Comparison of ENCODE assay signal across 28 cellular contexts in the genomic region with DNA sequence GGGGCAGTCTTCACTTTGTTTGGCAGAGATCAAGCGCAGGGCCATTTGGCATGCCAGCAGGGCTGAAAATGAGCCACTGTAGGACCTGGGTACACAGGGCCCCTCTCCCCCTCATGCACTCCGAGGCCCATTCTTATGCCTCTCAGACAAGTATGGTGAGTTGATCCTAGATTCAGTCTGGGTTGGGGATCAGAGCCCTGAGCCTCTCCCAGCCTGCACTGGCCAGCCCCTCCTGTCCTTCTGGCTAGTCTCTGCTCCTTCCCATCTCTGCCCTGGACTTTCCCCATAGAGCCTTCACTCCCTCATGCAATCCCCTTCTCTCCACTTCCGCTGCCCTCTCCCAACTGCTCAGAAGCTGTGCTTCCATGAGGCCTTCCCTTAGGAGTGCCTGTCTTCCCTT. TPM values are rescaled to one million over a fixed set of nuclear protein-coding genes. Genes with fewer than 3 reads are reported as not detected.
DNase-seq lines count a peak whose midpoint lies in the region; ATAC-seq and TF ChIP-seq lines count a peak whose summit lies in the region.
"Had no signal": no experiment of that assay in that cellular context is flagged by ENCODE, and none has a peak within 500 bp of the region (broad histone marks: within the 10 kb centered on the region; RNA-seq: fewer than 3 reads in every experiment).

No MANE protein-coding gene starts in this region.

- no peak for DNase-seq in natural killer cell treated with Interleukin-12 subunit alpha and Interleukin-12 subunit beta and Interleukin-15 and Interleukin-18, amount 100 ng/mL, for 72 hours (ENCODE audit: low spot score)
- no peak for DNase-seq in natural killer cell
- DNase-seq in activated T-helper 1 cell treated with anti-CD3 and anti-CD28 coated beads, Interleukin-12 subunit alpha, Interleukin-12 subunit beta, Interleukin-2, Interleukin-4 antibody, amounts not matched to agents 30 ng/mL and 10 ng/mL and 1 ng/mL, durations not matched to agents 14 hours and 24 hours and 36 hours (ENCODE audit: low spot score) = no peak
- DNase-seq in memory B cell (ENCODE audit: low spot score in 2 of 2) = no peak
- no peak for DNase-seq in SIG-M5 treated with dmso at 0.1 percent for 504 hours (lab: John Stamatoyannopoulos, UW; ENCODE audit: unreplicated experiment)
- no peak for DNase-seq in NCI-H1436 (lab: John Stamatoyannopoulos, UW)
- no peak for DNase-seq in medulla oblongata (ENCODE audit: extremely low spot score)
- DNase-seq in NCI-H2107 treated with DMSO at 0.1 percent for 48 hours (lab: John Stamatoyannopoulos, UW; ENCODE audit: unreplicated experiment) = no peak
- DNase-seq: activated T-cell treated with anti-CD3 and anti-CD28 coated beads, Interleukin-2, amount 50 U/mL, for 1 hour; brain microvascular endothelial cell; C1 segment of cervical spinal cord; DMS 273 treated with DMSO at 0.1 percent for 48 hours; foreskin melanocyte; H9; left cardiac atrium; mammary epithelial cell; NCI-H1048; NCI-H2029; NCI-H345; NCI-H748 treated with DMSO at 0.1 percent for 48 hours; T1000 had no signal

- TF ChIP-seq CTCF in natural killer cell (IDR thresholded peaks at IDR 0.05) = no peak

- H3K36me3 Mint-ChIP-seq in natural killer cell treated with Interleukin-12 subunit alpha and Interleukin-12 subunit beta and Interleukin-15 and Interleukin-18, amount 100 ng/mL, for 72 hours = no peaks in the 10 kb centered on the region
- no peaks in the 10 kb centered on the region for H3K36me3 Mint-ChIP-seq in natural killer cell
- no peaks in the 10 kb centered on the region for H3K36me3 Mint-ChIP-seq in activated T-helper 1 cell treated with anti-CD3 and anti-CD28 coated beads, Interleukin-12 subunit alpha, Interleukin-12 subunit beta, Interleukin-2, Interleukin-4 antibody, amounts not matched to agents 30 ng/mL and 10 ng/mL and 1 ng/mL, durations not matched to agents 14 hours and 24 hours and 36 hours (ENCODE audit: low read depth)
- H3K36me3 Mint-ChIP-seq in memory B cell = no peaks in the 10 kb centered on the region

- peak overlapping the region; percentile 1 for H3K4me3 Mint-ChIP-seq in natural killer cell treated with Interleukin-12 subunit alpha and Interleukin-12 subunit beta and Interleukin-15 and Interleukin-18, amount 100 ng/mL, for 72 hours
- no peak overlapping the region for H3K4me3 Mint-ChIP-seq in natural killer cell
- no peak overlapping the region for H3K4me3 Mint-ChIP-seq in activated T-helper 1 cell treated with anti-CD3 and anti-CD28 coated beads, Interleukin-12 subunit alpha, Interleukin-12 subunit beta, Interleukin-2, Interleukin-4 antibody, amounts not matched to agents 30 ng/mL and 10 ng/mL and 1 ng/mL, durations not matched to agents 14 hours and 24 hours and 36 hours
- peak overlapping the region; percentile 27 for H3K4me3 Mint-ChIP-seq in memory B cell
- H3K4me3 Mint-ChIP-seq: H9 had no signal

- H3K9me3 Mint-ChIP-seq in natural killer cell treated with Interleukin-12 subunit alpha and Interleukin-12 subunit beta and Interleukin-15 and Interleukin-18, amount 100 ng/mL, for 72 hours = no peaks in the 10 kb centered on the region
- H3K9me3 Mint-ChIP-seq in natural killer cell = no peaks in the 10 kb centered on the region
- H3K9me3 Mint-ChIP-seq in activated T-helper 1 cell treated with anti-CD3 and anti-CD28 coated beads, Interleukin-12 subunit alpha, Interleukin-12 subunit beta, Interleukin-2, Interleukin-4 antibody, amounts not matched to agents 30 ng/mL and 10 ng/mL and 1 ng/mL, durations not matched to agents 14 hours and 24 hours and 36 hours = no peaks in the 10 kb centered on the region
- no peaks in the 10 kb centered on the region for H3K9me3 Mint-ChIP-seq in memory B cell
- H3K9me3 Mint-ChIP-seq: H9 had no signal

- ATAC-seq in natural killer cell treated with Interleukin-12 subunit alpha and Interleukin-12 subunit beta and Interleukin-15 and Interleukin-18, amount 100 ng/mL, for 72 hours = no peak
- ATAC-seq in natural killer cell (no peak), memory B cell (ENCODE audit: low read depth) (no peak)
- ATAC-seq: esophagus mucosa, HepG2, SK-N-SH treated with all-trans-retinoic acid at 6 μM for 48 hours had no signal

- H3K27me3 Mint-ChIP-seq in natural killer cell treated with Interleukin-12 subunit alpha and Interleukin-12 subunit beta and Interleukin-15 and Interleukin-18, amount 100 ng/mL, for 72 hours = peaks cover 0 to 4% of the 10 kb centered on the region in 2 donors
- H3K27me3 Mint-ChIP-seq in natural killer cell (ENCODE audit: low read depth in 2 of 2) (peaks cover 0 to 15% of the 10 kb centered on the region in 2 donors), memory B cell (no peaks in the 10 kb centered on the region)
- H3K27me3 Mint-ChIP-seq in activated T-helper 1 cell treated with anti-CD3 and anti-CD28 coated beads, Interleukin-12 subunit alpha, Interleukin-12 subunit beta, Interleukin-2, Interleukin-4 antibody, amounts not matched to agents 30 ng/mL and 10 ng/mL and 1 ng/mL, durations not matched to agents 14 hours and 24 hours and 36 hours (ENCODE audit: insufficient read depth) = peaks cover 3% of the 10 kb centered on the region

- peak overlapping the region; percentile 51 to 80 for H3K27ac Mint-ChIP-seq in natural killer cell treated with Interleukin-12 subunit alpha and Interleukin-12 subunit beta and Interleukin-15 and Interleukin-18, amount 100 ng/mL, for 72 hours
- H3K27ac Mint-ChIP-seq in natural killer cell (peak overlapping the region in 1 of 2 donors; percentile 44), memory B cell (peak overlapping the region; percentile 94)
- H3K27ac Mint-ChIP-seq in activated T-helper 1 cell treated with anti-CD3 and anti-CD28 coated beads, Interleukin-12 subunit alpha, Interleukin-12 subunit beta, Interleukin-2, Interleukin-4 antibody, amounts not matched to agents 30 ng/mL and 10 ng/mL and 1 ng/mL, durations not matched to agents 14 hours and 24 hours and 36 hours = peak overlapping the region; percentile 64

- peaks cover 49 to 64% of the 10 kb centered on the region in 2 donors for H3K4me1 Mint-ChIP-seq in natural killer cell treated with Interleukin-12 subunit alpha and Interleukin-12 subunit beta and Interleukin-15 and Interleukin-18, amount 100 ng/mL, for 72 hours (ENCODE audit: low read depth in 2 of 2)
- H3K4me1 Mint-ChIP-seq in natural killer cell (peaks cover 9% of the 10 kb centered on the region in 2 donors), memory B cell (peaks cover 28% of the 10 kb centered on the region)
- peaks cover 86% of the 10 kb centered on the region for H3K4me1 Mint-ChIP-seq in activated T-helper 1 cell treated with anti-CD3 and anti-CD28 coated beads, Interleukin-12 subunit alpha, Interleukin-12 subunit beta, Interleukin-2, Interleukin-4 antibody, amounts not matched to agents 30 ng/mL and 10 ng/mL and 1 ng/mL, durations not matched to agents 14 hours and 24 hours and 36 hours (ENCODE audit: low read depth)

- intact Hi-C loops in natural killer cell (cut with micrococcal nuclease) = no loop called here
- intact Hi-C loops in activated T-helper 1 cell treated with anti-CD3 and anti-CD28 coated beads, Interleukin-12 subunit alpha, Interleukin-12 subunit beta, Interleukin-2, Interleukin-4 antibody, amounts not matched to agents 30 ng/mL and 10 ng/mL and 1 ng/mL, durations not matched to agents 14 hours and 24 hours and 36 hours (cut with micrococcal nuclease) = no loop called here

RNA-seq across cellular contexts. Expression of gene SMARCE1, which starts 31.0 kb away (rescaled TPM):
- total RNA-seq in natural killer cell treated with Interleukin-12 subunit alpha and Interleukin-12 subunit beta and Interleukin-15 and Interleukin-18, amount 100 ng/mL, for 72 hours = 10 to 100 TPM; 76.2 to 94.6 TPM
- total RNA-seq in natural killer cell = 100 to 1,000 TPM in 2 of 3 donors, 10 to 100 TPM in 1; 87.8 to 102 (median 101) TPM
- total RNA-seq in activated T-helper 1 cell treated with anti-CD3 and anti-CD28 coated beads, Interleukin-12 subunit alpha, Interleukin-12 subunit beta, Interleukin-2, Interleukin-4 antibody, amounts not matched to agents 30 ng/mL and 10 ng/mL and 1 ng/mL, durations not matched to agents 14 hours and 24 hours and 36 hours = 125 and 132 TPM in 2 replicates

RNA-seq across cellular contexts. Expression of gene KRT222, which starts 48.4 kb away (rescaled TPM):
- not detected for total RNA-seq in natural killer cell treated with Interleukin-12 subunit alpha and Interleukin-12 subunit beta and Interleukin-15 and Interleukin-18, amount 100 ng/mL, for 72 hours
- total RNA-seq in natural killer cell = not detected
- total RNA-seq in activated T-helper 1 cell treated with anti-CD3 and anti-CD28 coated beads, Interleukin-12 subunit alpha, Interleukin-12 subunit beta, Interleukin-2, Interleukin-4 antibody, amounts not matched to agents 30 ng/mL and 10 ng/mL and 1 ng/mL, durations not matched to agents 14 hours and 24 hours and 36 hours = not detected in 2 replicates
- total RNA-seq: HepG2, LHCN-M2, vagina had no signal

RNA-seq across cellular contexts. Expression of gene CCR7, which starts 51.3 kb away (rescaled TPM):
- 10 to 100 TPM; 65.7 to 71.1 TPM for total RNA-seq in natural killer cell treated with Interleukin-12 subunit alpha and Interleukin-12 subunit beta and Interleukin-15 and Interleukin-18, amount 100 ng/mL, for 72 hours
- total RNA-seq in natural killer cell = 1 to 10 TPM; 3.2 to 8.0 (median 6.6) TPM
- 165 and 166 TPM in 2 replicates for total RNA-seq in activated T-helper 1 cell treated with anti-CD3 and anti-CD28 coated beads, Interleukin-12 subunit alpha, Interleukin-12 subunit beta, Interleukin-2, Interleukin-4 antibody, amounts not matched to agents 30 ng/mL and 10 ng/mL and 1 ng/mL, durations not matched to agents 14 hours and 24 hours and 36 hours
- total RNA-seq: LHCN-M2, osteoblast, renal cortical epithelial cell, vagina had no signal

Comparison
In these comparisons a context has a peak if more than half of its experiments do, and no peak if none do; other contexts are left out.
1. H3K4me3 Mint-ChIP-seq: peak in natural killer cell treated with Interleukin-12 subunit alpha and Interleukin-12 subunit beta and Interleukin-15 and Interleukin-18, amount 100 ng/mL, for 72 hours (single experiment) and memory B cell (single experiment); none in natural killer cell (single experiment) and activated T-helper 1 cell treated with anti-CD3 and anti-CD28 coated beads, Interleukin-12 subunit alpha, Interleukin-12 subunit beta, Interleukin-2, Interleukin-4 antibody, amounts not matched to agents 30 ng/mL and 10 ng/mL and 1 ng/mL, durations not matched to agents 14 hours and 24 hours and 36 hours (single experiment).
2. RNA of gene CCR7, which starts 51.3 kb away (total RNA-seq): 165 to 166 TPM in activated T-helper 1 cell treated with anti-CD3 and anti-CD28 coated beads, Interleukin-12 subunit alpha, Interleukin-12 subunit beta, Interleukin-2, Interleukin-4 antibody, amounts not matched to agents 30 ng/mL and 10 ng/mL and 1 ng/mL, durations not matched to agents 14 hours and 24 hours and 36 hours and 65.7 to 71.1 TPM in natural killer cell treated with Interleukin-12 subunit alpha and Interleukin-12 subunit beta and Interleukin-15 and Interleukin-18, amount 100 ng/mL, for 72 hours; 3.2 to 8.0 TPM in natural killer cell; every median in the first group is over 4 times any median in the second.